ENCODE assay signal across 7 cellular contexts in the genomic region with DNA sequence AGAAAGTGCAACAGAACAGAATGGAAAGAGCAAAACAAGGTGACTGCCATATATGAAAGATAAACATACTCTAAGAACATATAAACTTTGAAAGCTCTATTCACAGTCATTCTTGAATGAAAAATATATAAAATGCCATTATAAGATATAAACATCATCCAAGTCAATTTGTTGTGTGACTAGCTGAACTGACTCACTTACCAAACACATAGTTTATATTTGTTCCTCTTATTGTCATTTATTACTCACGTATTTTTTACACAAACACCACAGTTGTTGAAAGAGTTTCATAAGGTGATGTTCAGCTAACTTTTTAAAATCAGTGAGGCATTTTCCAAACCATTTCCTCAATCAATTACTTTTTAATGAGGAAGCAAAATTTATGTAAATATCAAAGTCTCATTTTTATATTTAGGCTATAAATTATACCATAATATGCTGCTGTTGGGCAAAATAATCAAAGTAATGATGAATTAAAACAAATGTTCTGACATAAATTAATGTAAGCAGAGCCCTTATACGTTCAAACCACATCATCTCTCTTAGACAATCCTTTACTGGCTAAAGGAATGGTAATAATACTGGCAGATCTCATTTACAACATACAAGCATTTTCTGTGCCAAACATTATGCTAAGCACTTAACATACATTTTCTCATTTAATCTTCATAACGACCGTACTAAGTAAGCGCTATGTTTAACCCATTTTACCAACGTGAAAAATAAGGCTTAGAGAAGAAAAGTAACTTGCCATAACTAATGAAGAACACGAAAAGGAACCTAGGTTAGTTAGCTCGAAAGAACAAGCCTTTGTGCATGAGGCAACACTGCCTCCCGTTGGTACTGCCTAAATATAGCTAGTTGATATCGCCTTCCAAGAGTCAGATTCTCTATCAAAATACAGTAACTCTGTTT. TPM values are rescaled to one million over a fixed set of nuclear protein-coding genes. Genes with fewer than 3 reads are reported as not detected.
A peak's percentile ranks its signal among the peaks of the same experiment; 100 is the strongest.
DNase-seq lines count a peak whose midpoint lies in the region; ATAC-seq, FAIRE-seq and TF ChIP-seq lines count a peak whose summit lies in the region.

No MANE protein-coding gene starts in this region.

- no peak overlapping the region for H2AFZ ChIP-seq in Loucy (ENCODE audit: low read length)

- H2BK5ac ChIP-seq in mesendoderm (ENCODE audit: low read length), result no peak overlapping the region

- no peak overlapping the region for H3K27ac Mint-ChIP-seq in chondrocyte (ENCODE audit: unreplicated experiment)

- no peaks in the 10 kb centered on the region for H3F3A ChIP-seq in Loucy (ENCODE audit: low read depth)

- H3K9me2 ChIP-seq in Loucy (replicated peaks; ENCODE audit: low read depth, low read length), result no peaks in the 10 kb centered on the region

- H3K79me2 ChIP-seq in Loucy (ENCODE audit: insufficient read depth, low read length) (no peaks in the 10 kb centered on the region), mesendoderm (ENCODE audit: control insufficient read depth, insufficient read depth, low read length) (no peaks in the 10 kb centered on the region)

- intact Hi-C loops in posterior vena cava (cut with DNase I), result loop anchor here (10.0 kb wide), 1 partner anchor 637 kb away; no protein-coding TSS in a partner anchor

- H3K9ac ChIP-seq in Loucy (ENCODE audit: low read depth, low read length, poor library complexity, severe bottlenecking) (no peak overlapping the region), mesendoderm (ENCODE audit: low read length) (no peak overlapping the region)

- H3K4ac ChIP-seq in mesendoderm (ENCODE audit: low read depth, low read length), result no peak overlapping the region

- H3K36me3 Mint-ChIP-seq in chondrocyte (ENCODE audit: low read depth), result no peaks in the 10 kb centered on the region

- no peak overlapping the region for H2BK15ac ChIP-seq in mesendoderm (replicated peaks; ENCODE audit: low read depth)

- no CpG with 5 or more reads among the region's 10 CpGs for WGBS in mesendoderm (ENCODE audit: extremely low coverage, insufficient coverage, low lambda C conversion rate)

- no peaks in the 10 kb centered on the region for H4K20me1 ChIP-seq in Loucy (ENCODE audit: insufficient read depth, low read length, poor library complexity, severe bottlenecking)

- no peak overlapping the region for H2BK120ac ChIP-seq in mesendoderm (ENCODE audit: low read depth, low read length)

- no peak overlapping the region for H3K18ac ChIP-seq in mesendoderm (ENCODE audit: low read length)

- no peaks in the 10 kb centered on the region for H3K4me1 ChIP-seq in Loucy (ENCODE audit: insufficient read depth, low read length, poor library complexity, severe bottlenecking)
- peaks cover 7% of the 10 kb centered on the region for H3K4me1 ChIP-seq in mesendoderm (ENCODE audit: control insufficient read depth, low read depth, low read length)

- ATAC-seq in GM21786 (IDR thresholded peaks at IDR 0.05; ENCODE audit: unreplicated experiment), result peak; percentile 81

- no peak overlapping the region for H3K56ac ChIP-seq in mesendoderm (ENCODE audit: low read length)

- no peak overlapping the region for H4K5ac ChIP-seq in mesendoderm (ENCODE audit: low read length)

- no peak overlapping the region for H3K4me3 ChIP-seq in GM12875 (ENCODE audit: low read depth, low read length)
- no peak overlapping the region for H3K4me3 ChIP-seq in Loucy (ENCODE audit: low read length, poor library complexity, severe bottlenecking)
- H3K4me3 ChIP-seq in mesendoderm (ENCODE audit: low read length), result no peak overlapping the region

- no peak overlapping the region for H3K4me2 ChIP-seq in Loucy (ENCODE audit: low read depth, low read length, poor library complexity, severe bottlenecking)
- no peak overlapping the region for H3K4me2 ChIP-seq in mesendoderm (ENCODE audit: low read length)

- H3K27me3 ChIP-seq in Loucy (ENCODE audit: insufficient read depth, low read length, poor library complexity, severe bottlenecking) (no peaks in the 10 kb centered on the region), mesendoderm (ENCODE audit: insufficient read depth, low read length, poor library complexity) (no peaks in the 10 kb centered on the region)

- peak; percentile 32 for FAIRE-seq in TTC549 (lab: Jason Lieb, UNC)

- H3K36me3 ChIP-seq in Loucy (ENCODE audit: insufficient read depth, low read length), result no peaks in the 10 kb centered on the region
- H3K36me3 ChIP-seq in mesendoderm (ENCODE audit: control insufficient read depth, insufficient read depth, low read length), result no peaks in the 10 kb centered on the region

- H3K23ac ChIP-seq in mesendoderm (ENCODE audit: low read length), result no peak overlapping the region

- no peaks in the 10 kb centered on the region for H3K27me3 Mint-ChIP-seq in chondrocyte (ENCODE audit: low read depth)

- no peaks in the 10 kb centered on the region for H3K9me3 Mint-ChIP-seq in chondrocyte (ENCODE audit: low read depth)

- H4K8ac ChIP-seq in mesendoderm (ENCODE audit: low read depth, low read length), result no peak overlapping the region

- H3K4me1 Mint-ChIP-seq in chondrocyte (ENCODE audit: low read depth), result no peaks in the 10 kb centered on the region

- TF ChIP-seq CTCF in GM12875 (IDR thresholded peaks at IDR 0.05; ENCODE audit: borderline replicate concordance, insufficient read depth, low read depth, low read length) (peak; percentile 56), Loucy (conservative IDR thresholded peaks at IDR 0.05; ENCODE audit: low read length) (peak; percentile 91), chondrocyte (IDR thresholded peaks at IDR 0.05) (peak; percentile 82)

- H2AK5ac ChIP-seq in mesendoderm (ENCODE audit: low read length), result no peak overlapping the region

- H3K4me3 Mint-ChIP-seq in chondrocyte (ENCODE audit: unreplicated experiment), result no peak overlapping the region

- no peaks in the 10 kb centered on the region for H3K79me1 ChIP-seq in mesendoderm (ENCODE audit: low read length)

- H3K9me3 ChIP-seq in Loucy (ENCODE audit: insufficient read depth, low read depth, low read length), result no peaks in the 10 kb centered on the region

- no peak overlapping the region for H3K27ac ChIP-seq in mesendoderm (ENCODE audit: low read depth, low read length)

- no peak for DNase-seq in chondrocyte (ENCODE audit: low spot score)
- DNase-seq in mesendoderm, result peak; percentile 70
- DNase-seq in posterior vena cava (ENCODE audit: low spot score), result no peak

RNA-seq across cellular contexts. Expression of gene LRRN3, which starts 7.3 kb away (rescaled TPM):
- total RNA-seq in chondrocyte (0.65 to 1.3 TPM (median 0.74 TPM) in 3 replicates), posterior vena cava (1 to 10 TPM in 1 of 2 donors, under 1 TPM in 1; 0.05 to 1.3 TPM)
- polyA plus RNA-seq in mesendoderm (2013, experiment 1 of 2), result 0.56 TPM
- polyA plus RNA-seq in mesendoderm (2013, experiment 2 of 2), result 0.64 TPM
